ENCODE assay signal across 8 cellular contexts in the genomic region with DNA sequence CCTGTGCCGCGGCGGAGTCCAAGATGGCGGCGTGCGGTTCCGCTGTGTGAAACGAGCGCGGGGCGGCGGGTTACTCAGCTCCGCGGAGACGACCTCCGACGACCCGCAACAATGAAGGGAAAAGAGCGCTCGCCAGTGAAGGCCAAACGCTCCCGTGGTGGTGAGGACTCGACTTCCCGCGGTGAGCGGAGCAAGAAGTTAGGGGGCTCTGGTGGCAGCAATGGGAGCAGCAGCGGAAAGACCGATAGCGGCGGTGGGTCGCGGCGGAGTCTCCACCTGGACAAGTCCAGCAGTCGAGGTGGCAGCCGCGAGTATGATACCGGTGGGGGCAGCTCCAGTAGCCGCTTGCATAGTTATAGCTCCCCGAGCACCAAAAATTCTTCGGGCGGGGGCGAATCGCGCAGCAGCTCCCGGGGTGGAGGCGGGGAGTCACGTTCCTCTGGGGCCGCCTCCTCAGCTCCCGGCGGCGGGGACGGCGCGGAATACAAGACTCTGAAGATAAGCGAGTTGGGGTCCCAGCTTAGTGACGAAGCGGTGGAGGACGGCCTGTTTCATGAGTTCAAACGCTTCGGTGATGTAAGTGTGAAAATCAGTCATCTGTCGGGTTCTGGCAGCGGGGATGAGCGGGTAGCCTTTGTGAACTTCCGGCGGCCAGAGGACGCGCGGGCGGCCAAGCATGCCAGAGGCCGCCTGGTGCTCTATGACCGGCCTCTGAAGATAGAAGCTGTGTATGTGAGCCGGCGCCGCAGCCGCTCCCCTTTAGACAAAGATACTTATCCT.
DNase-seq lines count a peak whose midpoint lies in the region; ATAC-seq lines count a peak whose summit lies in the region.

No MANE protein-coding gene starts in this region.

- no peaks in the 10 kb centered on the region for H3K27me3 ChIP-seq in effector memory CD4-positive, alpha-beta T cell (replicated peaks; ENCODE audit: control insufficient read depth, insufficient read depth, low read length, poor library complexity, severe bottlenecking)

- ATAC-seq in stimulated activated effector memory CD8-positive, alpha-beta T cell treated with anti-CD3 and anti-CD28 coated beads, Interleukin-12 subunit alpha, Interleukin-12 subunit beta, amount 100 ng/mL, for 72 hours = peak; percentile 35
- ATAC-seq in HG03025 (IDR thresholded peaks at IDR 0.05; ENCODE audit: low FRiP score, unreplicated experiment) = no peak

- peaks cover 15% of the 10 kb centered on the region for H3K36me3 ChIP-seq in effector memory CD4-positive, alpha-beta T cell (ENCODE audit: control insufficient read depth, insufficient read depth, low read length)

- H3K4me1 ChIP-seq in effector memory CD4-positive, alpha-beta T cell (ENCODE audit: control insufficient read depth, insufficient read depth, low read length, poor library complexity, severe bottlenecking) = peaks cover 49% of the 10 kb centered on the region

- H3K4me3 ChIP-seq in effector memory CD4-positive, alpha-beta T cell (ENCODE audit: insufficient read depth, low read depth, low read length, poor library complexity, severe bottlenecking) = peak overlapping the region; percentile 95

- no peak overlapping the region for H3K27ac Mint-ChIP-seq in stimulated activated effector memory CD8-positive, alpha-beta T cell treated with anti-CD3 and anti-CD28 coated beads, Interleukin-12 subunit alpha, Interleukin-12 subunit beta, amount 100 ng/mL, for 72 hours

- H3K9me3 Mint-ChIP-seq in stimulated activated effector memory CD8-positive, alpha-beta T cell treated with anti-CD3 and anti-CD28 coated beads, Interleukin-12 subunit alpha, Interleukin-12 subunit beta, amount 100 ng/mL, for 72 hours = no peaks in the 10 kb centered on the region

- peak overlapping the region; percentile 85 for H3K27ac ChIP-seq in effector memory CD4-positive, alpha-beta T cell (ENCODE audit: insufficient read depth, low read length, poor library complexity, severe bottlenecking)

- H3K4me3 Mint-ChIP-seq in stimulated activated effector memory CD8-positive, alpha-beta T cell treated with anti-CD3 and anti-CD28 coated beads, Interleukin-12 subunit alpha, Interleukin-12 subunit beta, amount 100 ng/mL, for 72 hours = no peak overlapping the region

- DNase-seq in NCI-H82 (lab: John Stamatoyannopoulos, UW) = peak; percentile 68
- DNase-seq in NCI-H82 treated with DMSO at 0.1 percent for 48 hours (lab: John Stamatoyannopoulos, UW; ENCODE audit: unreplicated experiment) = no peak
- DNase-seq in LoVo (ENCODE audit: low spot score) = peak; percentile 25
- peak; percentile 76 for DNase-seq in activated CD4-positive, alpha-beta T cell treated with anti-CD3 and anti-CD28 coated beads for 48 hours
- DNase-seq in effector memory CD4-positive, alpha-beta T cell = peak; percentile 39 to 43 (median 41)
- peak; percentile 4 for DNase-seq in middle frontal gyrus (ENCODE audit: extremely low spot score, low spot score)
- DNase-seq in stimulated activated effector memory CD8-positive, alpha-beta T cell treated with anti-CD3 and anti-CD28 coated beads, Interleukin-12 subunit alpha, Interleukin-12 subunit beta, amount 100 ng/mL, for 72 hours (ENCODE audit: low spot score in 2 of 2) = peak; percentile 36 to 79

- H3K4me1 Mint-ChIP-seq in stimulated activated effector memory CD8-positive, alpha-beta T cell treated with anti-CD3 and anti-CD28 coated beads, Interleukin-12 subunit alpha, Interleukin-12 subunit beta, amount 100 ng/mL, for 72 hours = peaks cover 61% of the 10 kb centered on the region

- no peaks in the 10 kb centered on the region for H3K9me3 ChIP-seq in effector memory CD4-positive, alpha-beta T cell (ENCODE audit: control insufficient read depth, low read length)

- no peaks in the 10 kb centered on the region for H3K36me3 Mint-ChIP-seq in stimulated activated effector memory CD8-positive, alpha-beta T cell treated with anti-CD3 and anti-CD28 coated beads, Interleukin-12 subunit alpha, Interleukin-12 subunit beta, amount 100 ng/mL, for 72 hours
